13 cellular contexts compared by ENCODE assay signal in genomic region chrX:40867352-40867751, GRCh38.
DNase-seq lines count a peak whose midpoint lies in the region; TF ChIP-seq lines count a peak whose summit lies in the region.
"Had no signal": no experiment of that assay in that cellular context is flagged by ENCODE, and none has a peak within 500 bp of the region (broad histone marks: within the 10 kb centered on the region; RNA-seq: fewer than 3 reads in every experiment).

No MANE protein-coding gene starts in this region.

- TF ChIP-seq POLR2A in thyroid gland (IDR thresholded peaks at IDR 0.05): no peak

- H3K4me2 ChIP-seq in hepatocyte: no peak overlapping the region

- no peaks in the 10 kb centered on the region for H3K9me2 ChIP-seq in hepatocyte (replicated peaks; ENCODE audit: insufficient read depth)

- peaks cover 4% of the 10 kb centered on the region for H3K4me1 ChIP-seq in hepatocyte (ENCODE audit: insufficient read depth)
- H3K4me1 ChIP-seq in thyroid gland: peaks cover 7 to 11% of the 10 kb centered on the region in 2 donors
- H3K4me1 ChIP-seq: right lobe of liver had no signal

- DNase-seq in DMS53 (lab: John Stamatoyannopoulos, UW) (peak; percentile 39), DMS53 treated with DMSO at 0.1 percent for 48 hours (lab: John Stamatoyannopoulos, UW; ENCODE audit: unreplicated experiment) (no peak), astrocyte of the spinal cord (ENCODE audit: low read depth, low spot score) (peak; percentile 52), hepatocyte (ENCODE audit: low spot score) (peak; percentile 54), thyroid gland (peak; percentile 42 to 47), GF-D8 (lab: John Stamatoyannopoulos, UW) (no peak), C1 segment of cervical spinal cord (lab: John Stamatoyannopoulos, UW) (no peak)
- DNase-seq in activated naive CD4-positive, alpha-beta T cell (lab: John Stamatoyannopoulos, UW): no peak
- DNase-seq: activated naive CD4-positive, alpha-beta T cell treated with anti-CD3 and anti-CD28 coated beads, Interleukin-2, amount 10 ng/mL, durations not matched to agents 7 days and 5 days; NCI-H187; right lobe of liver had no signal

- in situ Hi-C loops in astrocyte of the spinal cord (cut with HindIII; ENCODE audit: low sequenced_read_pairs): no loop called here

- H3K79me2 ChIP-seq in hepatocyte: no peaks in the 10 kb centered on the region

- H3K4me3 ChIP-seq in astrocyte of the spinal cord (ENCODE audit: low read depth, low read length): no peak overlapping the region
- no peak overlapping the region for H3K4me3 ChIP-seq in hepatocyte
- no peak overlapping the region for H3K4me3 ChIP-seq in thyroid gland (replicated peaks in 1 of 3)
- H3K4me3 ChIP-seq: right lobe of liver had no signal

- H3K36me3 ChIP-seq in hepatocyte (replicated peaks; ENCODE audit: insufficient read depth, low read depth) (no peaks in the 10 kb centered on the region), thyroid gland (no peaks in the 10 kb centered on the region)
- H3K36me3 ChIP-seq: right lobe of liver had no signal

- H3K27ac ChIP-seq in hepatocyte: peak overlapping the region; percentile 63
- peak overlapping the region; percentile 56 to 68 (median 66) for H3K27ac ChIP-seq in thyroid gland
- H3K27ac ChIP-seq: 22Rv1, epithelial cell of prostate, right lobe of liver had no signal

- no peaks in the 10 kb centered on the region for H3K27me3 ChIP-seq in hepatocyte
- no peaks in the 10 kb centered on the region for H3K27me3 ChIP-seq in thyroid gland
- H3K27me3 ChIP-seq: right lobe of liver had no signal

- TF ChIP-seq CTCF in astrocyte of the spinal cord (IDR thresholded peaks at IDR 0.05; ENCODE audit: low read depth, low read length) (no peak), hepatocyte (IDR thresholded peaks at IDR 0.05; ENCODE audit: poor library complexity) (no peak), thyroid gland (IDR thresholded peaks at IDR 0.05) (no peak)

- WGBS in hepatocyte (ENCODE audit: low lambda C conversion rate, missing lambda C conversion rate): 26% methylated on average over 1 of the region's 1 CpG
- WGBS in thyroid gland, 2 donors: 0% methylated on average over 1 of the region's 1 CpG

- no peaks in the 10 kb centered on the region for H4K20me1 ChIP-seq in hepatocyte (ENCODE audit: insufficient read depth, poor library complexity, severe bottlenecking)

- H2AFZ ChIP-seq in hepatocyte: no peak overlapping the region

- intact Hi-C loops in thyroid gland (cut with DNase I): no loop called here

- no peaks in the 10 kb centered on the region for H3K9me3 ChIP-seq in hepatocyte (ENCODE audit: low read depth)
- H3K9me3 ChIP-seq in thyroid gland: no peaks in the 10 kb centered on the region
- H3K9me3 ChIP-seq: right lobe of liver had no signal

Comparison
In these comparisons a context has a peak if more than half of its experiments do, and no peak if none do; other contexts are left out.
1. DNase-seq: peak in DMS53 (single experiment), astrocyte of the spinal cord (single experiment), hepatocyte (single experiment) and thyroid gland (2 of 2); none in DMS53 treated with DMSO at 0.1 percent for 48 hours (single experiment), activated naive CD4-positive, alpha-beta T cell (0 of 4), GF-D8 (single experiment) and C1 segment of cervical spinal cord (0 of 14).